9 cellular contexts compared by ENCODE assay signal in the genomic region with DNA sequence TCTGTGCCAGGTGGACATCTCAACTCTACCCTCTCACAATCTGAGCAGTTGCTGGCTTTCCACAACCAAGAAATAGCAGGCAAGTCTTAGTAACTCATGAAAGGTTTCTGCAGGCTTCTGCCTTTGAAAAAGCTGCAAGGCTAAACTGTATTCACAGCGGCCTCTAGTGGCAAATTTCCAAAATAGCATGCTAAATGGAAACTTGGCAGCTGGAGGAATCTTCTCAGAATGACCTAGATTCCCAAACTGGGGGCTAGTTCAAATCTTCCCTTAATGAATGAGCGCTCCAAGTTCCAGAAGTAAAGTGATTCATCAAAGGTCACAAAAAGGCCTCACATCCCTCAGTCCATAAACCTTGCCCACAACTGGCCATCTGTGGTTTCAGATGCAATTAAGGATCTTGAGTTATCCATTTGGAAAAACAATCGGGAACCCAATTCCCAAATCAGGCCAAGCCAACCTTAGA. TPM values are rescaled to one million over a fixed set of nuclear protein-coding genes. Genes with fewer than 3 reads are reported as not detected.
DNase-seq lines count a peak whose midpoint lies in the region; ATAC-seq and TF ChIP-seq lines count a peak whose summit lies in the region.
"Had no signal": no experiment of that assay in that cellular context is flagged by ENCODE, and none has a peak within 500 bp of the region (broad histone marks: within the 10 kb centered on the region; RNA-seq: fewer than 3 reads in every experiment).

No MANE protein-coding gene starts in this region.

- no peaks in the 10 kb centered on the region for H3K4me1 Mint-ChIP-seq in CD4-positive, alpha-beta T cell (ENCODE audit: low read depth)
- H3K4me1 Mint-ChIP-seq in GM23338 = peaks cover 32% of the 10 kb centered on the region
- peaks cover 5% of the 10 kb centered on the region for H3K4me1 Mint-ChIP-seq in activated CD8-positive, alpha-beta T cell treated with anti-CD3 and anti-CD28 coated beads, Interleukin-2, amount 10 ng/mL, durations not matched to agents 7 days and 5 days (ENCODE audit: low read depth)
- H3K4me1 Mint-ChIP-seq in glutamatergic neuron (ENCODE audit: low read depth, unreplicated experiment) = peaks cover 37% of the 10 kb centered on the region

- H3K4me2 ChIP-seq in GM23338 (no peak overlapping the region), trophoblast cell (ENCODE audit: low read length) (no peak overlapping the region)

- no peak overlapping the region for H4K12ac ChIP-seq in trophoblast cell (ENCODE audit: low read depth, low read length)

- ATAC-seq in CD4-positive, alpha-beta T cell (ENCODE audit: poor library complexity) = peak; percentile 58
- ATAC-seq in GM23338 (peak; percentile 24; the same call in 2 of the 3 replicates), HG02588 (IDR thresholded peaks at IDR 0.05; ENCODE audit: unreplicated experiment) (no peak), GM21723 (IDR thresholded peaks at IDR 0.05; ENCODE audit: unreplicated experiment) (no peak)
- no peak for ATAC-seq in activated CD8-positive, alpha-beta T cell treated with anti-CD3 and anti-CD28 coated beads, Interleukin-2, amount 10 ng/mL, durations not matched to agents 7 days and 5 days

- peaks cover 14% of the 10 kb centered on the region; the same call in 1 of the 2 replicates for H3K36me3 ChIP-seq in GM23338 (ENCODE audit: insufficient read depth)
- peaks cover 2 to 10% of the 10 kb centered on the region in 2 experiments for H3K36me3 ChIP-seq in trophoblast cell (ENCODE audit: control insufficient read depth in 1 of 2, insufficient read depth in 2 of 2, low read length in 2 of 2)

- H3K9me3 ChIP-seq in CD4-positive, alpha-beta T cell (ENCODE audit: control insufficient read depth, low read length) = peaks cover 12% of the 10 kb centered on the region
- no peaks in the 10 kb centered on the region for H3K9me3 ChIP-seq in trophoblast cell (ENCODE audit: insufficient read depth, low read depth, low read length)

- H2BK12ac ChIP-seq in trophoblast cell (ENCODE audit: low read length) = no peak overlapping the region

- peaks cover 43% of the 10 kb centered on the region for H3K36me3 Mint-ChIP-seq in CD4-positive, alpha-beta T cell (ENCODE audit: low read depth)
- H3K36me3 Mint-ChIP-seq in GM23338 (ENCODE audit: low read depth) (peaks cover 30% of the 10 kb centered on the region), glutamatergic neuron (ENCODE audit: unreplicated experiment) (no peaks in the 10 kb centered on the region)
- peaks cover 47% of the 10 kb centered on the region for H3K36me3 Mint-ChIP-seq in activated CD8-positive, alpha-beta T cell treated with anti-CD3 and anti-CD28 coated beads, Interleukin-2, amount 10 ng/mL, durations not matched to agents 7 days and 5 days (ENCODE audit: low read depth)

- no peaks in the 10 kb centered on the region for H3K27me3 ChIP-seq in CD4-positive, alpha-beta T cell (ENCODE audit: control insufficient read depth, insufficient read depth, low read length)
- H3K27me3 ChIP-seq in GM23338 (ENCODE audit: insufficient read depth) (no peaks in the 10 kb centered on the region), trophoblast cell (ENCODE audit: insufficient read depth, low read length) (no peaks in the 10 kb centered on the region)

- H3F3A ChIP-seq in GM23338 (replicated peaks; ENCODE audit: low read depth) = peaks cover 22% of the 10 kb centered on the region

- no peak overlapping the region for H3K18ac ChIP-seq in trophoblast cell (ENCODE audit: low read length)

- H3K14ac ChIP-seq in trophoblast cell (ENCODE audit: low read length) = no peak overlapping the region

- peaks cover 10% of the 10 kb centered on the region; the same call in 1 of the 2 replicates for H4K20me1 ChIP-seq in GM23338 (replicated peaks; ENCODE audit: insufficient read depth)

- no peak overlapping the region for H2BK5ac ChIP-seq in trophoblast cell (ENCODE audit: low read depth, low read length, poor library complexity)

- H3K27ac Mint-ChIP-seq in CD4-positive, alpha-beta T cell = no peak overlapping the region
- H3K27ac Mint-ChIP-seq in GM23338 = no peak overlapping the region
- no peak overlapping the region for H3K27ac Mint-ChIP-seq in activated CD8-positive, alpha-beta T cell treated with anti-CD3 and anti-CD28 coated beads, Interleukin-2, amount 10 ng/mL, durations not matched to agents 7 days and 5 days
- peak overlapping the region; percentile 42 for H3K27ac Mint-ChIP-seq in glutamatergic neuron (ENCODE audit: unreplicated experiment)
- H3K27ac Mint-ChIP-seq: T-helper 1 cell treated with Interleukin-12 subunit alpha and Interleukin-12 subunit beta and Interleukin-4 antibody, amounts not matched to agents 30 μg/mL and 1 μg/mL, for 36 hours had no signal

- no peaks in the 10 kb centered on the region for H3K27me3 Mint-ChIP-seq in CD4-positive, alpha-beta T cell
- H3K27me3 Mint-ChIP-seq in GM23338 (ENCODE audit: insufficient read depth, low read depth, poor library complexity) (peaks cover 11% of the 10 kb centered on the region), glutamatergic neuron (ENCODE audit: unreplicated experiment) (no peaks in the 10 kb centered on the region)
- no peaks in the 10 kb centered on the region for H3K27me3 Mint-ChIP-seq in activated CD8-positive, alpha-beta T cell treated with anti-CD3 and anti-CD28 coated beads, Interleukin-2, amount 10 ng/mL, durations not matched to agents 7 days and 5 days (ENCODE audit: low read depth)

- H3K4me3 ChIP-seq in GM23338 (no peak overlapping the region), trophoblast cell (ENCODE audit: low read depth, low read length) (no peak overlapping the region)

- no peaks in the 10 kb centered on the region; the same call in 1 of the 2 replicates for H3K79me2 ChIP-seq in GM23338 (replicated peaks; ENCODE audit: insufficient read depth)
- H3K79me2 ChIP-seq in trophoblast cell (ENCODE audit: control insufficient read depth, insufficient read depth, low read length, poor library complexity) = no peaks in the 10 kb centered on the region

- DNase-seq in CD4-positive, alpha-beta T cell = peak in 3 of 10 experiments; percentile 19 to 28 (median 19)
- DNase-seq in GM23338 (ENCODE audit: low spot score) (peak; percentile 86), NCI-H446 (lab: John Stamatoyannopoulos, UW) (peak; percentile 51 to 77), glutamatergic neuron (peak; percentile 32), trophoblast cell (peak; percentile 33 to 93)
- peak; percentile 68 for DNase-seq in activated CD8-positive, alpha-beta T cell treated with anti-CD3 and anti-CD28 coated beads, Interleukin-2, amount 10 ng/mL, durations not matched to agents 7 days and 5 days

- H3K79me1 ChIP-seq in trophoblast cell (ENCODE audit: low read length) = peaks cover 3% of the 10 kb centered on the region

- H3K9me3 Mint-ChIP-seq in CD4-positive, alpha-beta T cell = peaks cover 5% of the 10 kb centered on the region
- H3K9me3 Mint-ChIP-seq in GM23338 (no peaks in the 10 kb centered on the region; the same call in 2 of the 3 replicates), glutamatergic neuron (ENCODE audit: unreplicated experiment) (peaks cover under 1% of the 10 kb centered on the region)
- no peaks in the 10 kb centered on the region for H3K9me3 Mint-ChIP-seq in activated CD8-positive, alpha-beta T cell treated with anti-CD3 and anti-CD28 coated beads, Interleukin-2, amount 10 ng/mL, durations not matched to agents 7 days and 5 days (ENCODE audit: insufficient read depth)

- no peak overlapping the region for H2AFZ ChIP-seq in GM23338
- H2AFZ ChIP-seq in trophoblast cell (ENCODE audit: insufficient read depth, low read length, poor library complexity) = no peak overlapping the region

- peak overlapping the region; percentile 37 for H4K91ac ChIP-seq in trophoblast cell (ENCODE audit: low read depth, low read length)

- POLR2A ChIA-PET in CD4-positive, alpha-beta T cell (lab: Charles Lee) = no interaction called here
- POLR2A ChIA-PET in activated CD8-positive, alpha-beta T cell treated with anti-CD3 and anti-CD28 coated beads, Interleukin-2, amount 10 ng/mL, durations not matched to agents 7 days and 5 days (lab: Charles Lee) = interaction anchor here (0.7 kb wide), 1 partner anchor 59 kb away, joined by 3 read pairs; no protein-coding TSS in a partner anchor

- no peak overlapping the region for H3K23ac ChIP-seq in trophoblast cell (ENCODE audit: low read length)

- no peak overlapping the region for H2AK5ac ChIP-seq in trophoblast cell (ENCODE audit: low read length)

- H3K4ac ChIP-seq in trophoblast cell (ENCODE audit: low read depth, low read length) = no peak overlapping the region

- CTCF ChIA-PET in CD4-positive, alpha-beta T cell (lab: Charles Lee) = interaction anchor here (0.5 to 2.3 kb wide), 13 partner anchors 9 to 271 kb away, joined by 3 to 9 read pairs (median 3); partner anchors contain the start of gene PPIL1
- CTCF ChIA-PET in activated CD8-positive, alpha-beta T cell treated with anti-CD3 and anti-CD28 coated beads, Interleukin-2, amount 10 ng/mL, durations not matched to agents 7 days and 5 days (lab: Charles Lee) = interaction anchor here (0.7 to 8.1 kb wide), 29 partner anchors 9 to 167 kb away, joined by 3 to 129 read pairs (median 5); partner anchors contain the start of genes C6orf89 and PPIL1

- peak overlapping the region; percentile 19 for H2BK120ac ChIP-seq in trophoblast cell (ENCODE audit: insufficient read depth, low read length, poor library complexity)

- no CpG with 5 or more reads among the region's 3 CpGs for WGBS in trophoblast cell (ENCODE audit: extremely low coverage, insufficient coverage, insufficient read length)

- no peaks in the 10 kb centered on the region for H3K9me2 ChIP-seq in GM23338 (ENCODE audit: insufficient read depth)

- no peak overlapping the region for H4K8ac ChIP-seq in trophoblast cell (ENCODE audit: low read depth, low read length)

- H3K27ac ChIP-seq in CD4-positive, alpha-beta T cell (ENCODE audit: low read depth, low read length) = no peak overlapping the region
- peak overlapping the region; percentile 67 for H3K27ac ChIP-seq in GM23338 (ENCODE audit: low read depth)
- no peak overlapping the region for H3K27ac ChIP-seq in trophoblast cell (ENCODE audit: low read depth, low read length)

- H3K4me3 Mint-ChIP-seq in CD4-positive, alpha-beta T cell = no peak overlapping the region
- H3K4me3 Mint-ChIP-seq in GM23338 = no peak overlapping the region
- H3K4me3 Mint-ChIP-seq in activated CD8-positive, alpha-beta T cell treated with anti-CD3 and anti-CD28 coated beads, Interleukin-2, amount 10 ng/mL, durations not matched to agents 7 days and 5 days = no peak overlapping the region
- H3K4me3 Mint-ChIP-seq in glutamatergic neuron (ENCODE audit: unreplicated experiment) = no peak overlapping the region
- H3K4me3 Mint-ChIP-seq: T-helper 1 cell treated with Interleukin-12 subunit alpha and Interleukin-12 subunit beta and Interleukin-4 antibody, amounts not matched to agents 30 μg/mL and 1 μg/mL, for 36 hours had no signal

- peaks cover 18% of the 10 kb centered on the region for H3K4me1 ChIP-seq in GM23338 (ENCODE audit: insufficient read depth)
- peaks cover 30 to 31% of the 10 kb centered on the region in 2 experiments for H3K4me1 ChIP-seq in trophoblast cell (ENCODE audit: control insufficient read depth in 1 of 2, insufficient read depth in 2 of 2, low read length in 2 of 2)

- TF ChIP-seq CTCF in CD4-positive, alpha-beta T cell (IDR thresholded peaks at IDR 0.05) = peak; percentile 67
- TF ChIP-seq CTCF in GM23338 (conservative IDR thresholded peaks at IDR 0.05; ENCODE audit: low read depth in 2 of 2) (peak; percentile 84 to 91), glutamatergic neuron (IDR thresholded peaks at IDR 0.05; ENCODE audit: partially characterized antibody, unreplicated experiment) (peak; percentile 91)

- H3K9ac ChIP-seq in trophoblast cell (ENCODE audit: low read length) = no peak overlapping the region

- intact Hi-C loops in CD4-positive, alpha-beta T cell (cut with DNase I, micrococcal nuclease) = loop anchor here (1.0 to 5.0 kb wide), 4 partner anchors 84 to 239 kb away; no protein-coding TSS in a partner anchor

RNA-seq across cellular contexts. Expression of gene CPNE5, which starts 11.9 kb away (rescaled TPM):
- under 1 TPM; 0.19 to 0.28 TPM for total RNA-seq in CD4-positive, alpha-beta T cell
- 0.12 and 0.14 TPM in 2 replicates for total RNA-seq in GM23338 (2014; rRNA removed; shearing (Covaris generic))
- polyA plus RNA-seq in GM23338 (2016; fragmentation: Nextera tagmentation; extraction: Ambion mirVana) = 0.37 and 0.42 TPM in 2 replicates
- total RNA-seq in activated CD8-positive, alpha-beta T cell treated with anti-CD3 and anti-CD28 coated beads, Interleukin-2, amount 10 ng/mL, durations not matched to agents 7 days and 5 days = 1 to 10 TPM; 1.4 to 1.7 TPM
- 2.9 TPM for total RNA-seq in glutamatergic neuron (ENCODE audit: unreplicated experiment)
- polyA plus RNA-seq in trophoblast cell (2013) = 1.1 and 1.2 TPM in 2 replicates

RNA-seq across cellular contexts. Expression of gene PPIL1, which starts 23.4 kb away (rescaled TPM):
- 1 to 10 TPM; 1.8 to 2.2 TPM for total RNA-seq in CD4-positive, alpha-beta T cell
- total RNA-seq in GM23338 (2014; rRNA removed; shearing (Covaris generic)) = 79.4 and 82.9 TPM in 2 replicates
- polyA plus RNA-seq in GM23338 (2016; fragmentation: Nextera tagmentation; extraction: Ambion mirVana) = 53.1 and 57.3 TPM in 2 replicates
- total RNA-seq in activated CD8-positive, alpha-beta T cell treated with anti-CD3 and anti-CD28 coated beads, Interleukin-2, amount 10 ng/mL, durations not matched to agents 7 days and 5 days = 10 to 100 TPM; 32.6 to 33.5 TPM
- 28.6 TPM for total RNA-seq in glutamatergic neuron (ENCODE audit: unreplicated experiment)
- 32.6 and 33.1 TPM in 2 replicates for polyA plus RNA-seq in trophoblast cell (2013)

RNA-seq across cellular contexts. Expression of gene C6orf89, which starts 34.6 kb away (rescaled TPM):
- total RNA-seq in CD4-positive, alpha-beta T cell = 10 to 100 TPM; 23.7 to 24.0 TPM
- total RNA-seq in GM23338 (2014; rRNA removed; shearing (Covaris generic)) = 7.9 and 8.7 TPM in 2 replicates
- polyA plus RNA-seq in GM23338 (2016; fragmentation: Nextera tagmentation; extraction: Ambion mirVana) = 3.6 and 3.7 TPM in 2 replicates
- 10 to 100 TPM; 40.0 to 41.1 TPM for total RNA-seq in activated CD8-positive, alpha-beta T cell treated with anti-CD3 and anti-CD28 coated beads, Interleukin-2, amount 10 ng/mL, durations not matched to agents 7 days and 5 days
- total RNA-seq in glutamatergic neuron (ENCODE audit: unreplicated experiment) = 57.0 TPM
- polyA plus RNA-seq in trophoblast cell (2013) = 17.7 and 18.1 TPM in 2 replicates

Comparison
In these comparisons a context has a peak if more than half of its experiments do, and no peak if none do; other contexts are left out.
1. ATAC-seq: peak in CD4-positive, alpha-beta T cell (single experiment) and GM23338 (single experiment); none in activated CD8-positive, alpha-beta T cell treated with anti-CD3 and anti-CD28 coated beads, Interleukin-2, amount 10 ng/mL, durations not matched to agents 7 days and 5 days (single experiment), HG02588 (single experiment) and GM21723 (single experiment).
2. Peak in every context shown above with its lines, with median percentiles within 50 percentile points of each other: CTCF ChIP-seq.